Comparison of ENCODE assay signal across 8 cellular contexts in the genomic region with DNA sequence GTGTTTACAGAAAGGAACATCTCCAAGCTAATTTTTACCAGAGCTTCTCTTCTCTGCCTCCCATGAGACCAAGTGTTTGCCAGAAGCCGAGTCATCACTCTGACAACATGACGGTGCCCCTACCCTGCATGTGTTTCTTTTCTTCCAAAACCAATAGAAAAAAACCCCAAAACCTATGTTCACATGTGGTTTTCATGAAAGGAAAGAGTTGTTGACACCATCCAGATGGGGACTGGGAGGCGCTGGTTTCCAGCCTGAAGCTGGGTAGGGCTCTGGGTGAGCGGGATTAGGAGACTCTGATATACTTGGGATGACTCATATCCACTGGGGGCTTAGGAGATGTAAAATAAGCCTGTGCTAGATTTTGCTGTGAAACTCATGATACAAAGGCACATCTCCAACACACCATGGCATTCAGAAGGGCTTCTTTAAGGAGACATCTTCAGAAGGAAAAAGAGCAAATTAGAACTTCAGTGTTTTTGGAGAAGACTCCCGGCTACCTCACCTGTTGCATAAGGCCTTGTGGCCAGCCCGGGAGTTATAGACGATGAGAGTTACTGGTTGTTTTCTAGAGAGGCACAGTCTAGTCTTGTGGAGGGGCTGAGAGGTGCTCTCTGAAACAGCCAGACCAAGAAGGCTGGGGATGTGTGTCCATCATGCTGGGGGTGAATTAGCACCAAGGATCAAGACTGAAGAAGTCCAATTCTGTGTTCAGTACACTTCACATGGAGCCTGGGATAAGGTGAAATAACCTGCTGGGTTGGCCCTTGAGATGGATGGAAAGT.
A peak's percentile ranks its signal among the peaks of the same experiment; 100 is the strongest.
DNase-seq lines count a peak whose midpoint lies in the region; ATAC-seq and TF ChIP-seq lines count a peak whose summit lies in the region.

No MANE protein-coding gene starts in this region.

- POLR2A ChIA-PET in GM10248 (lab: Yijun Ruan, JAX): no interaction called here

- no peaks in the 10 kb centered on the region for H3K9me2 ChIP-seq in Karpas-422 (replicated peaks; ENCODE audit: insufficient read depth, low read length)

- H3K27me3 ChIP-seq in Karpas-422 (ENCODE audit: low read length): no peaks in the 10 kb centered on the region
- H3K27me3 ChIP-seq in ascending aorta: no peaks in the 10 kb centered on the region

- H3K4me3 ChIP-seq in GM08714 (ENCODE audit: low read length) (peak overlapping the region; percentile 32; the same call in 1 of the 2 replicates), Karpas-422 (ENCODE audit: low read length) (no peak overlapping the region), ascending aorta (no peak overlapping the region)

- no peak overlapping the region for H3K4me2 ChIP-seq in Karpas-422 (ENCODE audit: low read depth, low read length, poor library complexity, severe bottlenecking)

- no peak overlapping the region for H2AFZ ChIP-seq in Karpas-422 (ENCODE audit: low read length)

- CTCF ChIA-PET in GM10248 (lab: Yijun Ruan, JAX): interaction anchor here (1.0 to 2.7 kb wide), 4 partner anchors 10 to 22 kb away, joined by 3 to 11 read pairs (median 6); no protein-coding TSS in a partner anchor

- ATAC-seq in GM21528 (IDR thresholded peaks at IDR 0.05; ENCODE audit: low FRiP score, unreplicated experiment) (peak; percentile 31), left cardiac atrium (peak in 1 of 2 donors; percentile 90)

- DNase-seq in M059J (ENCODE audit: low read depth) (peak; percentile 74), left cardiac atrium (peak; percentile 43), Karpas-422 (no peak), ascending aorta (ENCODE audit: low spot score in 2 of 2) (no peak), GM10248 (ENCODE audit: extremely low spot score) (no peak), globus pallidus (ENCODE audit: low spot score) (no peak)

- no peaks in the 10 kb centered on the region for H3K36me3 ChIP-seq in Karpas-422 (ENCODE audit: insufficient read depth, low read length)
- no peaks in the 10 kb centered on the region for H3K36me3 ChIP-seq in ascending aorta

- H3K4me1 ChIP-seq in Karpas-422 (ENCODE audit: low read length) (peaks cover 23% of the 10 kb centered on the region), ascending aorta (no peaks in the 10 kb centered on the region)

- H3K27ac ChIP-seq in Karpas-422 (ENCODE audit: low read length) (no peak overlapping the region), ascending aorta (no peak overlapping the region)

- intact Hi-C loops in left cardiac atrium (cut with DNase I) (no loop called here), ascending aorta (cut with DNase I) (no loop called here)

- H4K20me1 ChIP-seq in Karpas-422 (ENCODE audit: insufficient read depth, low read depth, low read length): no peaks in the 10 kb centered on the region

- no peak overlapping the region for H3K9ac ChIP-seq in Karpas-422 (ENCODE audit: low read length)

- no peaks in the 10 kb centered on the region for H3K79me2 ChIP-seq in Karpas-422 (ENCODE audit: low read length)

- TF ChIP-seq CTCF in ascending aorta (IDR thresholded peaks at IDR 0.05) (no peak), GM10248 (IDR thresholded peaks at IDR 0.05; ENCODE audit: control extremely low read depth, extremely low read depth, low read depth, missing control alignments) (no peak)

- H3K9me3 ChIP-seq in Karpas-422 (ENCODE audit: low read length) (no peaks in the 10 kb centered on the region), ascending aorta (no peaks in the 10 kb centered on the region)

Comparison
In these comparisons a context has a peak if more than half of its experiments do, and no peak if none do; other contexts are left out.
1. DNase-seq: peak in M059J (single experiment) and left cardiac atrium (single experiment); none in Karpas-422 (single experiment), ascending aorta (0 of 2), GM10248 (single experiment) and globus pallidus (single experiment).